1 cellular context compared by ENCODE assay signal in the genomic region with DNA sequence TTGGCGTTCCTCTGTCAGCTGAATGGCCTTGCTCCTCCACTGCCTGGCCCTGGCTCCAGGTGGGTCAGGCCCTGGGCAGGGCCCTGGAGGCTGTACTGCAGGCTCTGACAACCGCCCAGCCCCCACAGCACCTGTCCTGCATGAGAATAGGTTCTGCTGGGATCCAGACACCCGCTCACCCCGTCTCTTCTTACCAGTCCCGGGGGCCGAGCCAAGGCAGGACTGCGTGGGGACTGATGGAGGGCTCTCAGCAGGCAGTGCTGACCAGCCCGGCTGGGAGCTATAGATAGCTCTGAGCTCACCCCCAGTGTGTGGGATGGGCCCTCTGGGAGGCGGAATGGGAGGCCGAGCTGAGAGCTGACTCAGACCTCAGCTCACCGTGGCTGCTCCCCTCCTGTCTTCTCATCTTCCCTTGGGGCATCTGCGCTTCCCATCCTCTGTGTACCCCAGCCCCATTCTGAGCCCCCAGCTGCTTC.
TF ChIP-seq lines count a peak whose summit lies in the region.

No MANE protein-coding gene starts in this region.

TF ChIP-seq in K562, 482 proteins besides CTCF, POLR2A, EP300 and RAD21 (continued from another document and continues in another):
- no peak for TF ChIP-seq NR3C1 (CRISPR knock-in tag; IDR thresholded peaks at IDR 0.05)
- TF ChIP-seq, protein P1, sequence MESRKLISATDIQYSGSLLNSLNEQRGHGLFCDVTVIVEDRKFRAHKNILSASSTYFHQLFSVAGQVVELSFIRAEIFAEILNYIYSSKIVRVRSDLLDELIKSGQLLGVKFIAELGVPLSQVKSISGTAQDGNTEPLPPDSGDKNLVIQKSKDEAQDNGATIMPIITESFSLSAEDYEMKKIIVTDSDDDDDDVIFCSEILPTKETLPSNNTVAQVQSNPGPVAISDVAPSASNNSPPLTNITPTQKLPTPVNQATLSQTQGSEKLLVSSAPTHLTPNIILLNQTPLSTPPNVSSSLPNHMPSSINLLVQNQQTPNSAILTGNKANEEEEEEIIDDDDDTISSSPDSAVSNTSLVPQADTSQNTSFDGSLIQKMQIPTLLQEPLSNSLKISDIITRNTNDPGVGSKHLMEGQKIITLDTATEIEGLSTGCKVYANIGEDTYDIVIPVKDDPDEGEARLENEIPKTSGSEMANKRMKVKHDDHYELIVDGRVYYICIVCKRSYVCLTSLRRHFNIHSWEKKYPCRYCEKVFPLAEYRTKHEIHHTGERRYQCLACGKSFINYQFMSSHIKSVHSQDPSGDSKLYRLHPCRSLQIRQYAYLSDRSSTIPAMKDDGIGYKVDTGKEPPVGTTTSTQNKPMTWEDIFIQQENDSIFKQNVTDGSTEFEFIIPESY (CRISPR knock-in tag; IDR thresholded peaks at IDR 0.05) = no peak
- TF ChIP-seq, protein P2, sequence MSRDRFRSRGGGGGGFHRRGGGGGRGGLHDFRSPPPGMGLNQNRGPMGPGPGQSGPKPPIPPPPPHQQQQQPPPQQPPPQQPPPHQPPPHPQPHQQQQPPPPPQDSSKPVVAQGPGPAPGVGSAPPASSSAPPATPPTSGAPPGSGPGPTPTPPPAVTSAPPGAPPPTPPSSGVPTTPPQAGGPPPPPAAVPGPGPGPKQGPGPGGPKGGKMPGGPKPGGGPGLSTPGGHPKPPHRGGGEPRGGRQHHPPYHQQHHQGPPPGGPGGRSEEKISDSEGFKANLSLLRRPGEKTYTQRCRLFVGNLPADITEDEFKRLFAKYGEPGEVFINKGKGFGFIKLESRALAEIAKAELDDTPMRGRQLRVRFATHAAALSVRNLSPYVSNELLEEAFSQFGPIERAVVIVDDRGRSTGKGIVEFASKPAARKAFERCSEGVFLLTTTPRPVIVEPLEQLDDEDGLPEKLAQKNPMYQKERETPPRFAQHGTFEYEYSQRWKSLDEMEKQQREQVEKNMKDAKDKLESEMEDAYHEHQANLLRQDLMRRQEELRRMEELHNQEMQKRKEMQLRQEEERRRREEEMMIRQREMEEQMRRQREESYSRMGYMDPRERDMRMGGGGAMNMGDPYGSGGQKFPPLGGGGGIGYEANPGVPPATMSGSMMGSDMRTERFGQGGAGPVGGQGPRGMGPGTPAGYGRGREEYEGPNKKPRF (IDR thresholded peaks at IDR 0.05; ENCODE audit: low read depth, low read length) = no peak
- TF ChIP-seq, protein P3, sequence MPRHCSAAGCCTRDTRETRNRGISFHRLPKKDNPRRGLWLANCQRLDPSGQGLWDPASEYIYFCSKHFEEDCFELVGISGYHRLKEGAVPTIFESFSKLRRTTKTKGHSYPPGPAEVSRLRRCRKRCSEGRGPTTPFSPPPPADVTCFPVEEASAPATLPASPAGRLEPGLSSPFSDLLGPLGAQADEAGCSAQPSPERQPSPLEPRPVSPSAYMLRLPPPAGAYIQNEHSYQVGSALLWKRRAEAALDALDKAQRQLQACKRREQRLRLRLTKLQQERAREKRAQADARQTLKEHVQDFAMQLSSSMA (CRISPR knock-in tag; IDR thresholded peaks at IDR 0.05) = no peak
- no peak for TF ChIP-seq SREBF1 (IDR thresholded peaks at IDR 0.05; ENCODE audit: borderline replicate concordance, low read depth, low read length)
- TF ChIP-seq, protein P4, sequence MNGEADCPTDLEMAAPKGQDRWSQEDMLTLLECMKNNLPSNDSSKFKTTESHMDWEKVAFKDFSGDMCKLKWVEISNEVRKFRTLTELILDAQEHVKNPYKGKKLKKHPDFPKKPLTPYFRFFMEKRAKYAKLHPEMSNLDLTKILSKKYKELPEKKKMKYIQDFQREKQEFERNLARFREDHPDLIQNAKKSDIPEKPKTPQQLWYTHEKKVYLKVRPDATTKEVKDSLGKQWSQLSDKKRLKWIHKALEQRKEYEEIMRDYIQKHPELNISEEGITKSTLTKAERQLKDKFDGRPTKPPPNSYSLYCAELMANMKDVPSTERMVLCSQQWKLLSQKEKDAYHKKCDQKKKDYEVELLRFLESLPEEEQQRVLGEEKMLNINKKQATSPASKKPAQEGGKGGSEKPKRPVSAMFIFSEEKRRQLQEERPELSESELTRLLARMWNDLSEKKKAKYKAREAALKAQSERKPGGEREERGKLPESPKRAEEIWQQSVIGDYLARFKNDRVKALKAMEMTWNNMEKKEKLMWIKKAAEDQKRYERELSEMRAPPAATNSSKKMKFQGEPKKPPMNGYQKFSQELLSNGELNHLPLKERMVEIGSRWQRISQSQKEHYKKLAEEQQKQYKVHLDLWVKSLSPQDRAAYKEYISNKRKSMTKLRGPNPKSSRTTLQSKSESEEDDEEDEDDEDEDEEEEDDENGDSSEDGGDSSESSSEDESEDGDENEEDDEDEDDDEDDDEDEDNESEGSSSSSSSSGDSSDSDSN (IDR thresholded peaks at IDR 0.05; ENCODE audit: borderline replicate concordance in 1 of 2, low read depth in 2 of 2, low read length in 2 of 2) = peak; percentile 65 to 89; a peak in 3 of 4 replicates
- peak; percentile 91 for TF ChIP-seq CBFA2T3 (IDR thresholded peaks at IDR 0.05)
- no peak for TF ChIP-seq ZNF586 (CRISPR knock-in tag; conservative IDR thresholded peaks at IDR 0.05)
- TF ChIP-seq, protein P5, sequence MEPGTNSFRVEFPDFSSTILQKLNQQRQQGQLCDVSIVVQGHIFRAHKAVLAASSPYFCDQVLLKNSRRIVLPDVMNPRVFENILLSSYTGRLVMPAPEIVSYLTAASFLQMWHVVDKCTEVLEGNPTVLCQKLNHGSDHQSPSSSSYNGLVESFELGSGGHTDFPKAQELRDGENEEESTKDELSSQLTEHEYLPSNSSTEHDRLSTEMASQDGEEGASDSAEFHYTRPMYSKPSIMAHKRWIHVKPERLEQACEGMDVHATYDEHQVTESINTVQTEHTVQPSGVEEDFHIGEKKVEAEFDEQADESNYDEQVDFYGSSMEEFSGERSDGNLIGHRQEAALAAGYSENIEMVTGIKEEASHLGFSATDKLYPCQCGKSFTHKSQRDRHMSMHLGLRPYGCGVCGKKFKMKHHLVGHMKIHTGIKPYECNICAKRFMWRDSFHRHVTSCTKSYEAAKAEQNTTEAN (CRISPR knock-in tag; IDR thresholded peaks at IDR 0.05) = no peak
- TF ChIP-seq, protein P6, sequence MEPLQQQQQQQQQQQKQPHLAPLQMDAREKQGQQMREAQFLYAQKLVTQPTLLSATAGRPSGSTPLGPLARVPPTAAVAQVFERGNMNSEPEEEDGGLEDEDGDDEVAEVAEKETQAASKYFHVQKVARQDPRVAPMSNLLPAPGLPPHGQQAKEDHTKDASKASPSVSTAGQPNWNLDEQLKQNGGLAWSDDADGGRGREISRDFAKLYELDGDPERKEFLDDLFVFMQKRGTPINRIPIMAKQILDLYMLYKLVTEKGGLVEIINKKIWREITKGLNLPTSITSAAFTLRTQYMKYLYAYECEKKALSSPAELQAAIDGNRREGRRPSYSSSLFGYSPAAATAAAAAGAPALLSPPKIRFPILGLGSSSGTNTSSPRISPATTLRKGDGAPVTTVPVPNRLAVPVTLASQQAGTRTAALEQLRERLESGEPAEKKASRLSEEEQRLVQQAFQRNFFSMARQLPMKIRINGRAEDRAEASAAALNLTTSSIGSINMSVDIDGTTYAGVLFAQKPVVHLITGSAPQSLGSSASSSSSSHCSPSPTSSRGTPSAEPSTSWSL (CRISPR knock-in tag; IDR thresholded peaks at IDR 0.05; ENCODE audit: borderline replicate concordance) = no peak
- no peak for TF ChIP-seq OTX1 (CRISPR knock-in tag; IDR thresholded peaks at IDR 0.05)
- TF ChIP-seq BRD4 (IDR thresholded peaks at IDR 0.05) = no peak
- TF ChIP-seq, protein P7, sequence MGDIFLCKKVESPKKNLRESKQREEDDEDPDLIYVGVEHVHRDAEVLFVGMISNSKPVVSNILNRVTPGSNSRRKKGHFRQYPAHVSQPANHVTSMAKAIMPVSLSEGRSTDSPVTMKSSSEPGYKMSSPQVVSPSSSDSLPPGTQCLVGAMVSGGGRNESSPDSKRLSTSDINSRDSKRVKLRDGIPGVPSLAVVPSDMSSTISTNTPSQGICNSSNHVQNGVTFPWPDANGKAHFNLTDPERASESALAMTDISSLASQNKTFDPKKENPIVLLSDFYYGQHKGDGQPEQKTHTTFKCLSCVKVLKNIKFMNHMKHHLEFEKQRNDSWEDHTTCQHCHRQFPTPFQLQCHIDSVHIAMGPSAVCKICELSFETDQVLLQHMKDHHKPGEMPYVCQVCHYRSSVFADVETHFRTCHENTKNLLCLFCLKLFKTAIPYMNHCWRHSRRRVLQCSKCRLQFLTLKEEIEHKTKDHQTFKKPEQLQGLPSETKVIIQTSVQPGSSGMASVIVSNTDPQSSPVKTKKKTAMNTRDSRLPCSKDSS (IDR thresholded peaks at IDR 0.05; ENCODE audit: low read depth, partially characterized antibody) = no peak
- TF ChIP-seq SMAD3 (CRISPR knock-in tag; conservative IDR thresholded peaks at IDR 0.05) = no peak
- no peak for TF ChIP-seq ZSCAN29 (IDR thresholded peaks at IDR 0.05)
- TF ChIP-seq ZNF174 (CRISPR knock-in tag; IDR thresholded peaks at IDR 0.05) = no peak
- no peak for TF ChIP-seq ZNF76 (CRISPR knock-in tag; IDR thresholded peaks at IDR 0.05; ENCODE audit: borderline replicate concordance)
- TF ChIP-seq ZNF232 (CRISPR knock-in tag; IDR thresholded peaks at IDR 0.05) = no peak
- no peak for TF ChIP-seq RBBP5 (IDR thresholded peaks at IDR 0.05; ENCODE audit: borderline replicate concordance, insufficient read depth, low read length, poor library complexity, severe bottlenecking)
- TF ChIP-seq HNRNPL (IDR thresholded peaks at IDR 0.05; ENCODE audit: low read depth, low read length) = no peak
- no peak for TF ChIP-seq L3MBTL2 (IDR thresholded peaks at IDR 0.05)
- TF ChIP-seq PHF20 (IDR thresholded peaks at IDR 0.05; ENCODE audit: partially characterized antibody) = no peak
- TF ChIP-seq MEF2A (IDR thresholded peaks at IDR 0.05; ENCODE audit: control insufficient read depth, low read depth, low read length) = peak; percentile 91
- peak; percentile 60 for TF ChIP-seq POLR2AphosphoS5 (IDR thresholded peaks at IDR 0.05; ENCODE audit: control insufficient read depth, insufficient read depth, low read depth, low read length)
- peak; percentile 87 for TF ChIP-seq JUN (IDR thresholded peaks at IDR 0.05; ENCODE audit: borderline replicate concordance, low read depth, low read length)
- peak; percentile 89; the same call in 1 of the 2 replicates for TF ChIP-seq JUN (CRISPR knock-in tag; IDR thresholded peaks at IDR 0.05; ENCODE audit: borderline replicate concordance)
- TF ChIP-seq ZNF165 (CRISPR knock-in tag; IDR thresholded peaks at IDR 0.05; ENCODE audit: borderline replicate concordance) = no peak
- TF ChIP-seq POLR2B (IDR thresholded peaks at IDR 0.05; ENCODE audit: low read depth, partially characterized antibody) = no peak
- TF ChIP-seq ZNF23 (CRISPR knock-in tag; IDR thresholded peaks at IDR 0.05) = no peak
- no peak for TF ChIP-seq HNRNPK (IDR thresholded peaks at IDR 0.05; ENCODE audit: low read depth, low read length, poor library complexity, severe bottlenecking)
- TF ChIP-seq RCOR1 (IDR thresholded peaks at IDR 0.05; ENCODE audit: borderline replicate concordance in 1 of 2, low read depth in 2 of 2, low read length in 2 of 2) = peak in 1 of 2 experiments; percentile 23; a peak in 1 of 4 replicates
- TF ChIP-seq NFIC (IDR thresholded peaks at IDR 0.05) = peak; percentile 43
- TF ChIP-seq, protein P8, sequence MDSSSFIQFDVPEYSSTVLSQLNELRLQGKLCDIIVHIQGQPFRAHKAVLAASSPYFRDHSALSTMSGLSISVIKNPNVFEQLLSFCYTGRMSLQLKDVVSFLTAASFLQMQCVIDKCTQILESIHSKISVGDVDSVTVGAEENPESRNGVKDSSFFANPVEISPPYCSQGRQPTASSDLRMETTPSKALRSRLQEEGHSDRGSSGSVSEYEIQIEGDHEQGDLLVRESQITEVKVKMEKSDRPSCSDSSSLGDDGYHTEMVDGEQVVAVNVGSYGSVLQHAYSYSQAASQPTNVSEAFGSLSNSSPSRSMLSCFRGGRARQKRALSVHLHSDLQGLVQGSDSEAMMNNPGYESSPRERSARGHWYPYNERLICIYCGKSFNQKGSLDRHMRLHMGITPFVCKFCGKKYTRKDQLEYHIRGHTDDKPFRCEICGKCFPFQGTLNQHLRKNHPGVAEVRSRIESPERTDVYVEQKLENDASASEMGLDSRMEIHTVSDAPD (CRISPR knock-in tag; IDR thresholded peaks at IDR 0.05) = no peak
- no peak for TF ChIP-seq ZNF584 (CRISPR knock-in tag; IDR thresholded peaks at IDR 0.05; ENCODE audit: low read depth)
- TF ChIP-seq, protein P9, sequence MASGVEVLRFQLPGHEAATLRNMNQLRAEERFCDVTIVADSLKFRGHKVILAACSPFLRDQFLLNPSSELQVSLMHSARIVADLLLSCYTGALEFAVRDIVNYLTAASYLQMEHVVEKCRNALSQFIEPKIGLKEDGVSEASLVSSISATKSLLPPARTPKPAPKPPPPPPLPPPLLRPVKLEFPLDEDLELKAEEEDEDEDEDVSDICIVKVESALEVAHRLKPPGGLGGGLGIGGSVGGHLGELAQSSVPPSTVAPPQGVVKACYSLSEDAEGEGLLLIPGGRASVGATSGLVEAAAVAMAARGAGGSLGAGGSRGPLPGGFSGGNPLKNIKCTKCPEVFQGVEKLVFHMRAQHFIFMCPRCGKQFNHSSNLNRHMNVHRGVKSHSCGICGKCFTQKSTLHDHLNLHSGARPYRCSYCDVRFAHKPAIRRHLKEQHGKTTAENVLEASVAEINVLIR (CRISPR knock-in tag; IDR thresholded peaks at IDR 0.05) = no peak
- no peak for TF ChIP-seq PTTG1 (tag; IDR thresholded peaks at IDR 0.05; ENCODE audit: low read depth)
- no peak for TF ChIP-seq ZNF444 (CRISPR knock-in tag; IDR thresholded peaks at IDR 0.05)
- TF ChIP-seq, protein P10, sequence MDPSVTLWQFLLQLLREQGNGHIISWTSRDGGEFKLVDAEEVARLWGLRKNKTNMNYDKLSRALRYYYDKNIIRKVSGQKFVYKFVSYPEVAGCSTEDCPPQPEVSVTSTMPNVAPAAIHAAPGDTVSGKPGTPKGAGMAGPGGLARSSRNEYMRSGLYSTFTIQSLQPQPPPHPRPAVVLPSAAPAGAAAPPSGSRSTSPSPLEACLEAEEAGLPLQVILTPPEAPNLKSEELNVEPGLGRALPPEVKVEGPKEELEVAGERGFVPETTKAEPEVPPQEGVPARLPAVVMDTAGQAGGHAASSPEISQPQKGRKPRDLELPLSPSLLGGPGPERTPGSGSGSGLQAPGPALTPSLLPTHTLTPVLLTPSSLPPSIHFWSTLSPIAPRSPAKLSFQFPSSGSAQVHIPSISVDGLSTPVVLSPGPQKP (CRISPR knock-in tag; IDR thresholded peaks at IDR 0.05) = no peak
- TF ChIP-seq ETV5 (CRISPR knock-in tag; IDR thresholded peaks at IDR 0.05; ENCODE audit: low read depth) = 0 out of 2 replicates have a peak, but pooled peaks have one; percentile 7
- TF ChIP-seq, protein P11, sequence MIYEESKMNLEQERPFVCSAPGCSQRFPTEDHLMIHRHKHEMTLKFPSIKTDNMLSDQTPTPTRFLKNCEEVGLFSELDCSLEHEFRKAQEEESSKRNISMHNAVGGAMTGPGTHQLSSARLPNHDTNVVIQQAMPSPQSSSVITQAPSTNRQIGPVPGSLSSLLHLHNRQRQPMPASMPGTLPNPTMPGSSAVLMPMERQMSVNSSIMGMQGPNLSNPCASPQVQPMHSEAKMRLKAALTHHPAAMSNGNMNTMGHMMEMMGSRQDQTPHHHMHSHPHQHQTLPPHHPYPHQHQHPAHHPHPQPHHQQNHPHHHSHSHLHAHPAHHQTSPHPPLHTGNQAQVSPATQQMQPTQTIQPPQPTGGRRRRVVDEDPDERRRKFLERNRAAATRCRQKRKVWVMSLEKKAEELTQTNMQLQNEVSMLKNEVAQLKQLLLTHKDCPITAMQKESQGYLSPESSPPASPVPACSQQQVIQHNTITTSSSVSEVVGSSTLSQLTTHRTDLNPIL (CRISPR knock-in tag; IDR thresholded peaks at IDR 0.05) = no peak
- TF ChIP-seq ZKSCAN3 (CRISPR knock-in tag; IDR thresholded peaks at IDR 0.05) = no peak
- no peak for TF ChIP-seq HMG20B (CRISPR knock-in tag; IDR thresholded peaks at IDR 0.05)
- TF ChIP-seq MBD2 (IDR thresholded peaks at IDR 0.05; ENCODE audit: borderline replicate concordance, low read depth) = peak; percentile 42; the same call in 1 of the 2 replicates
